In the genomic region with DNA sequence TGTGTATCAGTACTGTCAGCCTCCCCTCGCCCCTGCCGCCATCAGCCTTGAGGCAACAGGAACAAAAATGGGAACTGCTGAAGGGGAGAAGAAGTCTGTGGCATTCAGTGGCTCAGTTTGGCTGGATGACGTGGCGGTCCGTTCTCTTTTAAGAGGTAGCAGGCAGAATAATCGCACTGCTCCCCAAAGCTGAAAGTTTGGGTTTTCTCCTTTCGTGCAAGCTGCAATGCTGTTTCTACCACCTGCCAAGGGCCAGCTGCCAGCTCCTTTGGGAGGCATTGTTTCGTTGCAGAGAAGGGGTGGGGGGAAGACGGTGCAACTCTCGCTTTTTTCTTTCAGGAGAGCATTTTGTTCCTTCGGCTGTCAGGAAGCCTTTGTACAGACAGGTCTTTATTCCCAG, we compare ENCODE assay signal across 1 cellular context.
TF ChIP-seq lines count a peak whose summit lies in the region.

No MANE protein-coding gene starts in this region.

TF ChIP-seq in HepG2, 621 proteins besides CTCF, POLR2A, EP300 and RAD21 (continued from another document):
- TF ChIP-seq, protein P1, sequence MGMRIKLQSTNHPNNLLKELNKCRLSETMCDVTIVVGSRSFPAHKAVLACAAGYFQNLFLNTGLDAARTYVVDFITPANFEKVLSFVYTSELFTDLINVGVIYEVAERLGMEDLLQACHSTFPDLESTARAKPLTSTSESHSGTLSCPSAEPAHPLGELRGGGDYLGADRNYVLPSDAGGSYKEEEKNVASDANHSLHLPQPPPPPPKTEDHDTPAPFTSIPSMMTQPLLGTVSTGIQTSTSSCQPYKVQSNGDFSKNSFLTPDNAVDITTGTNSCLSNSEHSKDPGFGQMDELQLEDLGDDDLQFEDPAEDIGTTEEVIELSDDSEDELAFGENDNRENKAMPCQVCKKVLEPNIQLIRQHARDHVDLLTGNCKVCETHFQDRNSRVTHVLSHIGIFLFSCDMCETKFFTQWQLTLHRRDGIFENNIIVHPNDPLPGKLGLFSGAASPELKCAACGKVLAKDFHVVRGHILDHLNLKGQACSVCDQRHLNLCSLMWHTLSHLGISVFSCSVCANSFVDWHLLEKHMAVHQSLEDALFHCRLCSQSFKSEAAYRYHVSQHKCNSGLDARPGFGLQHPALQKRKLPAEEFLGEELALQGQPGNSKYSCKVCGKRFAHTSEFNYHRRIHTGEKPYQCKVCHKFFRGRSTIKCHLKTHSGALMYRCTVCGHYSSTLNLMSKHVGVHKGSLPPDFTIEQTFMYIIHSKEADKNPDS (CRISPR knock-in tag; IDR thresholded peaks at IDR 0.05): no peak
- TF ChIP-seq ELF3 (CRISPR knock-in tag; IDR thresholded peaks at IDR 0.05) (no peak), KDM4B (CRISPR knock-in tag; IDR thresholded peaks at IDR 0.05) (no peak), SRSF4 (IDR thresholded peaks at IDR 0.05; ENCODE audit: low read depth, low read length, poor library complexity, severe bottlenecking) (no peak), ZNF563 (CRISPR knock-in tag; IDR thresholded peaks at IDR 0.05) (no peak)
- TF ChIP-seq, protein P2, sequence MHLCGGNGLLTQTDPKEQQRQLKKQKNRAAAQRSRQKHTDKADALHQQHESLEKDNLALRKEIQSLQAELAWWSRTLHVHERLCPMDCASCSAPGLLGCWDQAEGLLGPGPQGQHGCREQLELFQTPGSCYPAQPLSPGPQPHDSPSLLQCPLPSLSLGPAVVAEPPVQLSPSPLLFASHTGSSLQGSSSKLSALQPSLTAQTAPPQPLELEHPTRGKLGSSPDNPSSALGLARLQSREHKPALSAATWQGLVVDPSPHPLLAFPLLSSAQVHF (CRISPR knock-in tag; IDR thresholded peaks at IDR 0.05): no peak
- TF ChIP-seq, protein P3, sequence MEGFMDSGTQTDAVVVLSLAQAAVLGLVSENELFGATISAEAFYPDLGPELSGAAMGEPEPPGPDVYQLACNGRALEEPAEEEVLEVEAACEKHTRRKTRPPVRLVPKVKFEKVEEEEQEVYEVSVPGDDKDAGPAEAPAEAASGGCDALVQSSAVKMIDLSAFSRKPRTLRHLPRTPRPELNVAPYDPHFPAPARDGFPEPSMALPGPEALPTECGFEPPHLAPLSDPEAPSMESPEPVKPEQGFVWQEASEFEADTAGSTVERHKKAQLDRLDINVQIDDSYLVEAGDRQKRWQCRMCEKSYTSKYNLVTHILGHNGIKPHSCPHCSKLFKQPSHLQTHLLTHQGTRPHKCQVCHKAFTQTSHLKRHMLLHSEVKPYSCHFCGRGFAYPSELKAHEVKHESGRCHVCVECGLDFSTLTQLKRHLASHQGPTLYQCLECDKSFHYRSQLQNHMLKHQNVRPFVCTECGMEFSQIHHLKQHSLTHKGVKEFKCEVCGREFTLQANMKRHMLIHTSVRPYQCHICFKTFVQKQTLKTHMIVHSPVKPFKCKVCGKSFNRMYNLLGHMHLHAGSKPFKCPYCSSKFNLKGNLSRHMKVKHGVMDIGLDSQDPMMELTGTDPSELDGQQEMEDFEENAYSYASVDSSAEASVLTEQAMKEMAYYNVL (CRISPR knock-in tag; IDR thresholded peaks at IDR 0.05; ENCODE audit: borderline replicate concordance): no peak
